In genomic region chr6:31827286-31828079, GRCh38 we compare ENCODE assay signal across 8 cellular contexts. TPM values are rescaled to one million over a fixed set of nuclear protein-coding genes. Genes with fewer than 3 reads are reported as not detected.
DNase-seq lines count a peak whose midpoint lies in the region; ATAC-seq and TF ChIP-seq lines count a peak whose summit lies in the region.

HSPA1B (plus strand) TSS chr6:31827738; CDS start chr6:31827951, 213 bp downstream.

- peaks cover 0 to 5% of the 10 kb centered on the region in 2 donors for H3K4me1 ChIP-seq in esophagus (ENCODE audit: control insufficient read depth in 2 of 2, insufficient read depth in 2 of 2, low read length in 1 of 2)
- peaks cover 44% of the 10 kb centered on the region for H3K4me1 ChIP-seq in mucosa of stomach (ENCODE audit: control insufficient read depth, insufficient read depth, low read length)

- TF ChIP-seq RAD21 in Ishikawa (IDR thresholded peaks at IDR 0.05; ENCODE audit: low read depth): no peak

- no peaks in the 10 kb centered on the region for H3K27me3 ChIP-seq in esophagus (ENCODE audit: control insufficient read depth in 1 of 2, insufficient read depth in 2 of 2, low read length in 2 of 2)
- no peaks in the 10 kb centered on the region for H3K27me3 ChIP-seq in mucosa of stomach (ENCODE audit: control insufficient read depth, insufficient read depth, low read length)

- peak within 1 kb of the TSS; percentile 96 to 99 for H3K27ac ChIP-seq in esophagus (ENCODE audit: low read depth in 2 of 2, low read length in 1 of 2)

- ATAC-seq in GM21576 (IDR thresholded peaks at IDR 0.05; ENCODE audit: unreplicated experiment): peak; percentile 59
- ATAC-seq in activated T-cell treated with anti-CD3 and anti-CD28 coated beads, Interleukin-2, amount 50 U/mL, for 4 hours: peak; percentile 78 to 83

- TF ChIP-seq EP300 in Ishikawa (IDR thresholded peaks at IDR 0.05; ENCODE audit: borderline replicate concordance): no peak

- H3K4me3 ChIP-seq in esophagus (ENCODE audit: low read depth in 1 of 2, low read length in 2 of 2) (peak within 1 kb of the TSS; percentile 77 to 84), mucosa of stomach (ENCODE audit: low read length) (peak within 1 kb of the TSS; percentile 87)

- H3K27me3 Mint-ChIP-seq in activated T-cell treated with anti-CD3 and anti-CD28 coated beads, Interleukin-2, amount 50 U/mL, for 4 hours (ENCODE audit: low read depth): no peaks in the 10 kb centered on the region

- H3K9me3 ChIP-seq in esophagus (ENCODE audit: control insufficient read depth in 2 of 2, insufficient read depth in 1 of 2, low read depth in 1 of 2, low read length in 1 of 2) (no peaks in the 10 kb centered on the region), mucosa of stomach (ENCODE audit: control insufficient read depth, low read length) (no peaks in the 10 kb centered on the region)

- no peaks in the 10 kb centered on the region for H3K36me3 ChIP-seq in esophagus (ENCODE audit: control insufficient read depth in 2 of 2, insufficient read depth in 2 of 2, low read length in 1 of 2)
- H3K36me3 ChIP-seq in mucosa of stomach (ENCODE audit: control insufficient read depth, insufficient read depth, low read length): no peaks in the 10 kb centered on the region

- H3K9ac ChIP-seq in mucosa of stomach (ENCODE audit: low read length): peak within 1 kb of the TSS; percentile 94

- WGBS in esophagus, 2 donors: 0 to 1% methylated on average over 48 to 52 of the region's 56 CpGs

- no peaks in the 10 kb centered on the region for H3K9me3 Mint-ChIP-seq in activated T-cell treated with anti-CD3 and anti-CD28 coated beads, Interleukin-2, amount 50 U/mL, for 4 hours

- peaks cover 45% of the 10 kb centered on the region for H3K4me1 Mint-ChIP-seq in activated T-cell treated with anti-CD3 and anti-CD28 coated beads, Interleukin-2, amount 50 U/mL, for 4 hours (ENCODE audit: low read depth)

- peak; percentile 99 for DNase-seq in DMS153 (lab: John Stamatoyannopoulos, UW)
- peak; percentile 80 for DNase-seq in activated T-cell treated with anti-CD3 and anti-CD28 coated beads, Interleukin-2, amount 50 U/mL, for 4 hours
- DNase-seq in stimulated activated CD8-positive, alpha-beta memory T cell treated with anti-CD3 and anti-CD28 coated beads, Interleukin-7, amount 100 ng/mL, for 1 hour (ENCODE audit: low read depth in 2 of 2): peak; percentile 78 to 81

- H3K36me3 Mint-ChIP-seq in activated T-cell treated with anti-CD3 and anti-CD28 coated beads, Interleukin-2, amount 50 U/mL, for 4 hours (ENCODE audit: insufficient read depth): peaks cover 2% of the 10 kb centered on the region

- peak within 1 kb of the TSS; percentile 83 for H3K4me3 Mint-ChIP-seq in activated T-cell treated with anti-CD3 and anti-CD28 coated beads, Interleukin-2, amount 50 U/mL, for 4 hours

TF ChIP-seq in Ishikawa, 13 proteins besides CTCF, POLR2A, EP300 and RAD21 (continues in another document):
- TF ChIP-seq FOXM1 (IDR thresholded peaks at IDR 0.05; ENCODE audit: borderline replicate concordance, low read depth) (0 out of 2 replicates have a peak, but pooled peaks have one; percentile 24), TCF12 (IDR thresholded peaks at IDR 0.05; ENCODE audit: low read depth) (no peak), USF1 (IDR thresholded peaks at IDR 0.05) (no peak), TAF1 (IDR thresholded peaks at IDR 0.05; ENCODE audit: low read depth) (peak; percentile 85), CREB1 (IDR thresholded peaks at IDR 0.05; ENCODE audit: low read depth) (0 out of 2 replicates have a peak, but pooled peaks have one; percentile 24), EGR1 (IDR thresholded peaks at IDR 0.05) (no peak), NFIC (IDR thresholded peaks at IDR 0.05) (peak; percentile 12; the same call in 1 of the 2 replicates), CEBPB (IDR thresholded peaks at IDR 0.05) (no peak), YY1 (IDR thresholded peaks at IDR 0.05; ENCODE audit: low read depth) (no peak), TEAD4 (IDR thresholded peaks at IDR 0.05) (no peak), ZBTB7A (IDR thresholded peaks at IDR 0.05; ENCODE audit: low read depth) (no peak)
- TF ChIP-seq, protein P1, sequence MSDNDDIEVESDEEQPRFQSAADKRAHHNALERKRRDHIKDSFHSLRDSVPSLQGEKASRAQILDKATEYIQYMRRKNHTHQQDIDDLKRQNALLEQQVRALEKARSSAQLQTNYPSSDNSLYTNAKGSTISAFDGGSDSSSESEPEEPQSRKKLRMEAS (IDR thresholded peaks at IDR 0.05): no peak; the same call in 1 of the 2 replicates

TF ChIP-seq in PFSK-1, 5 proteins besides CTCF, POLR2A, EP300 and RAD21:
- TF ChIP-seq TAF1 (IDR thresholded peaks at IDR 0.05; ENCODE audit: borderline replicate concordance, insufficient read depth, low read length) (peak; percentile 97; the same call in 1 of the 2 replicates), SIN3A (IDR thresholded peaks at IDR 0.05; ENCODE audit: borderline replicate concordance, insufficient read depth, low read length) (peak; percentile 20; the same call in 1 of the 2 replicates), POLR2AphosphoS5 (IDR thresholded peaks at IDR 0.05; ENCODE audit: low read depth, low read length) (peak; percentile 100), FOXP2 (optimal IDR thresholded peaks at IDR 0.05; ENCODE audit: borderline replicate concordance, extremely low read depth, extremely low read length, insufficient read depth) (peak; percentile 50)
- TF ChIP-seq, protein P2, sequence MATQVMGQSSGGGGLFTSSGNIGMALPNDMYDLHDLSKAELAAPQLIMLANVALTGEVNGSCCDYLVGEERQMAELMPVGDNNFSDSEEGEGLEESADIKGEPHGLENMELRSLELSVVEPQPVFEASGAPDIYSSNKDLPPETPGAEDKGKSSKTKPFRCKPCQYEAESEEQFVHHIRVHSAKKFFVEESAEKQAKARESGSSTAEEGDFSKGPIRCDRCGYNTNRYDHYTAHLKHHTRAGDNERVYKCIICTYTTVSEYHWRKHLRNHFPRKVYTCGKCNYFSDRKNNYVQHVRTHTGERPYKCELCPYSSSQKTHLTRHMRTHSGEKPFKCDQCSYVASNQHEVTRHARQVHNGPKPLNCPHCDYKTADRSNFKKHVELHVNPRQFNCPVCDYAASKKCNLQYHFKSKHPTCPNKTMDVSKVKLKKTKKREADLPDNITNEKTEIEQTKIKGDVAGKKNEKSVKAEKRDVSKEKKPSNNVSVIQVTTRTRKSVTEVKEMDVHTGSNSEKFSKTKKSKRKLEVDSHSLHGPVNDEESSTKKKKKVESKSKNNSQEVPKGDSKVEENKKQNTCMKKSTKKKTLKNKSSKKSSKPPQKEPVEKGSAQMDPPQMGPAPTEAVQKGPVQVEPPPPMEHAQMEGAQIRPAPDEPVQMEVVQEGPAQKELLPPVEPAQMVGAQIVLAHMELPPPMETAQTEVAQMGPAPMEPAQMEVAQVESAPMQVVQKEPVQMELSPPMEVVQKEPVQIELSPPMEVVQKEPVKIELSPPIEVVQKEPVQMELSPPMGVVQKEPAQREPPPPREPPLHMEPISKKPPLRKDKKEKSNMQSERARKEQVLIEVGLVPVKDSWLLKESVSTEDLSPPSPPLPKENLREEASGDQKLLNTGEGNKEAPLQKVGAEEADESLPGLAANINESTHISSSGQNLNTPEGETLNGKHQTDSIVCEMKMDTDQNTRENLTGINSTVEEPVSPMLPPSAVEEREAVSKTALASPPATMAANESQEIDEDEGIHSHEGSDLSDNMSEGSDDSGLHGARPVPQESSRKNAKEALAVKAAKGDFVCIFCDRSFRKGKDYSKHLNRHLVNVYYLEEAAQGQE (IDR thresholded peaks at IDR 0.05; ENCODE audit: insufficient read depth in 1 of 2, low read depth in 2 of 2, low read length in 2 of 2): peak in 1 of 2 experiments; percentile 63; a peak in 1 of 4 replicates

RNA-seq across cellular contexts. Expression of gene HSPA1B, which starts in this region (rescaled TPM):
- 131 TPM for polyA plus RNA-seq in PFSK-1 (2012; ENCODE audit: insufficient read length, low read depth)
- 10 to 100 TPM; 76.1 to 97.7 (median 93.0) TPM for total RNA-seq in activated T-cell treated with anti-CD3 and anti-CD28 coated beads, Interleukin-2, amount 50 U/mL, for 4 hours
- polyA plus RNA-seq in esophagus: 100 to 1,000 TPM in 1 of 2 donors, 10 to 100 TPM in 1; 26.9 to 103 TPM

Comparison
In these comparisons a context has a peak if more than half of its experiments do, and no peak if none do; other contexts are left out.
1. Peak in every context shown above with its lines: DNase-seq, ATAC-seq, H3K4me3 ChIP-seq and H3K27ac ChIP-seq.